ENCODE assay signal across 8 cellular contexts in genomic region chr16:2912330-2913199, GRCh38. TPM values are rescaled to one million over a fixed set of nuclear protein-coding genes. Genes with fewer than 3 reads are reported as not detected.
DNase-seq lines count a peak whose midpoint lies in the region; ATAC-seq and TF ChIP-seq lines count a peak whose summit lies in the region.

No MANE protein-coding gene starts in this region.

- H3K4me3 ChIP-seq in GM08714 (ENCODE audit: low read length), result peak overlapping the region; percentile 65
- peak overlapping the region; percentile 79 to 98 for H3K4me3 ChIP-seq in Panc1 (ENCODE audit: low read depth in 2 of 2, low read length in 2 of 2)
- peak overlapping the region; percentile 94 for H3K4me3 ChIP-seq in cardiac muscle cell
- H3K4me3 ChIP-seq in parathyroid adenoma (ENCODE audit: low read depth, low read length), result peak overlapping the region; percentile 87

- BruUV-seq in Panc1 (replicated peaks; lab: Mats Ljungman, UMichigan), result TSS peak; percentile 89

- POLR2A ChIA-PET in Panc1 (lab: Charles Lee), result no interaction called here

- intact Hi-C loops in Panc1 (cut with micrococcal nuclease; ENCODE audit: unreplicated experiment), result no loop called here

- H3K27ac Mint-ChIP-seq in activated naive CD8-positive, alpha-beta T cell treated with anti-CD3 and anti-CD28 coated beads, Interleukin-2, amount 50 U/mL, for 24 hours, result peak overlapping the region; percentile 82

- peaks cover 4% of the 10 kb centered on the region for H3K36me3 Mint-ChIP-seq in activated naive CD8-positive, alpha-beta T cell treated with anti-CD3 and anti-CD28 coated beads, Interleukin-2, amount 50 U/mL, for 24 hours (ENCODE audit: low read depth)

- no peaks in the 10 kb centered on the region for H3K9me3 ChIP-seq in Panc1 (ENCODE audit: control insufficient read depth, insufficient read depth, low read depth, low read length)
- no peaks in the 10 kb centered on the region for H3K9me3 ChIP-seq in cardiac muscle cell (ENCODE audit: low read depth)
- no peaks in the 10 kb centered on the region for H3K9me3 ChIP-seq in parathyroid adenoma (ENCODE audit: control insufficient read depth, low read length)

- H3K27ac ChIP-seq in Panc1 (ENCODE audit: low read length) (peak overlapping the region; percentile 88), cardiac muscle cell (no peak overlapping the region), parathyroid adenoma (peak overlapping the region; percentile 78)

- CTCF ChIA-PET in Panc1 (lab: Charles Lee), result interaction anchor here (1.3 kb wide), 1 partner anchor 14 kb away, joined by 5 read pairs; no protein-coding TSS in a partner anchor

- H3K4me1 Mint-ChIP-seq in activated naive CD8-positive, alpha-beta T cell treated with anti-CD3 and anti-CD28 coated beads, Interleukin-2, amount 50 U/mL, for 24 hours, result peaks cover 17% of the 10 kb centered on the region

- no peaks in the 10 kb centered on the region for H3K9me3 Mint-ChIP-seq in activated naive CD8-positive, alpha-beta T cell treated with anti-CD3 and anti-CD28 coated beads, Interleukin-2, amount 50 U/mL, for 24 hours

- no peaks in the 10 kb centered on the region for H3K27me3 Mint-ChIP-seq in activated naive CD8-positive, alpha-beta T cell treated with anti-CD3 and anti-CD28 coated beads, Interleukin-2, amount 50 U/mL, for 24 hours

- no peak for DNase-seq in Panc1 (ENCODE audit: low read depth, low spot score)
- peak; percentile 40 for DNase-seq in activated naive CD8-positive, alpha-beta T cell treated with anti-CD3 and anti-CD28 coated beads, Interleukin-2, amount 50 U/mL, for 24 hours
- DNase-seq in cardiac muscle cell (ENCODE audit: low read depth in 1 of 2, low spot score in 1 of 2), result peak; percentile 44 to 79
- no peak for DNase-seq in NOMO-1 (lab: John Stamatoyannopoulos, UW; ENCODE audit: unreplicated experiment in 2 of 2)

- H3K9ac ChIP-seq in parathyroid adenoma, result no peak overlapping the region

- peaks cover 3% of the 10 kb centered on the region for H3K79me2 ChIP-seq in parathyroid adenoma

- TF ChIP-seq CTCF in Panc1 (IDR thresholded peaks at IDR 0.05) (no peak), cardiac muscle cell (IDR thresholded peaks at IDR 0.05; ENCODE audit: low read depth, low read length) (no peak), parathyroid adenoma (IDR thresholded peaks at IDR 0.05) (no peak)

- H3K4me1 ChIP-seq in Panc1 (ENCODE audit: control insufficient read depth, insufficient read depth, low read length), result peaks cover 12% of the 10 kb centered on the region
- H3K4me1 ChIP-seq in cardiac muscle cell (ENCODE audit: low read depth), result peaks cover 8% of the 10 kb centered on the region
- peaks cover 12% of the 10 kb centered on the region for H3K4me1 ChIP-seq in parathyroid adenoma

- peak overlapping the region; percentile 86 for H3K4me3 Mint-ChIP-seq in activated naive CD8-positive, alpha-beta T cell treated with anti-CD3 and anti-CD28 coated beads, Interleukin-2, amount 50 U/mL, for 24 hours

- H3K36me3 ChIP-seq in Panc1 (ENCODE audit: control insufficient read depth, insufficient read depth, low read length), result peaks cover 2% of the 10 kb centered on the region; the same call in 1 of the 2 replicates
- peaks cover 6% of the 10 kb centered on the region for H3K36me3 ChIP-seq in cardiac muscle cell
- no peaks in the 10 kb centered on the region for H3K36me3 ChIP-seq in parathyroid adenoma (ENCODE audit: control insufficient read depth, insufficient read depth, low read length)

- peak overlapping the region; percentile 63 for H2AFZ ChIP-seq in parathyroid adenoma

- no peaks in the 10 kb centered on the region for H3K27me3 ChIP-seq in Panc1 (ENCODE audit: control insufficient read depth, insufficient read depth, low read length)
- H3K27me3 ChIP-seq in cardiac muscle cell, result no peaks in the 10 kb centered on the region
- no peaks in the 10 kb centered on the region for H3K27me3 ChIP-seq in parathyroid adenoma (ENCODE audit: control insufficient read depth, insufficient read depth, low read length)

- H3K4me2 ChIP-seq in parathyroid adenoma (ENCODE audit: low read length), result peak overlapping the region; percentile 83

- ATAC-seq in HG02759 (IDR thresholded peaks at IDR 0.05; ENCODE audit: unreplicated experiment) (peak; percentile 25), Panc1 (peak; percentile 53), GM18858 (IDR thresholded peaks at IDR 0.05; ENCODE audit: unreplicated experiment) (no peak)
- ATAC-seq in activated naive CD8-positive, alpha-beta T cell treated with anti-CD3 and anti-CD28 coated beads, Interleukin-2, amount 50 U/mL, for 24 hours, result peak; percentile 30

- in situ Hi-C loops in Panc1 (cut with HindIII; ENCODE audit: low pct_unique_long_range_greater_than_20kb, low sequenced_read_pairs), result no loop called here

RNA-seq across cellular contexts. Expression of gene FLYWCH1, which starts 0.8 kb away (rescaled TPM):
- 67.9 TPM for total RNA-seq in Panc1 (2021; ENCODE audit: unreplicated experiment)
- 76.9 TPM for polyA plus RNA-seq in Panc1 (2012; ENCODE audit: insufficient read length)
- total RNA-seq in cardiac muscle cell, result 33.2 and 58.7 TPM in 2 replicates
- 34.7 and 41.1 TPM in 2 replicates for polyA plus RNA-seq in cardiac muscle cell

RNA-seq across cellular contexts. Expression of gene FLYWCH2, which starts 29.6 kb away (rescaled TPM):
- total RNA-seq in Panc1 (2021; ENCODE audit: unreplicated experiment) (77.3 TPM), cardiac muscle cell (134 and 148 TPM in 2 replicates)
- 161 TPM for polyA plus RNA-seq in Panc1 (2012; ENCODE audit: insufficient read length)
- polyA plus RNA-seq in cardiac muscle cell, result 59.2 and 66.1 TPM in 2 replicates

RNA-seq across cellular contexts. Expression of gene KREMEN2, which starts 51.5 kb away (rescaled TPM):
- total RNA-seq in Panc1 (2021; ENCODE audit: unreplicated experiment) (10.8 TPM), cardiac muscle cell (2.6 and 3.9 TPM in 2 replicates)
- polyA plus RNA-seq in Panc1 (2012; ENCODE audit: insufficient read length), result 12.1 TPM
- 1.3 and 2.5 TPM in 2 replicates for polyA plus RNA-seq in cardiac muscle cell

RNA-seq across cellular contexts. Expression of gene PRSS22, which starts 54.6 kb away (rescaled TPM):
- total RNA-seq in Panc1 (2021; ENCODE audit: unreplicated experiment), result 23.9 TPM
- polyA plus RNA-seq in Panc1 (2012; ENCODE audit: insufficient read length), result 37.3 TPM
- not detected in 2 replicates for total RNA-seq in cardiac muscle cell
- not detected in 2 replicates for polyA plus RNA-seq in cardiac muscle cell

RNA-seq across cellular contexts. Expression of gene PAQR4, which starts 56.6 kb away (rescaled TPM):
- total RNA-seq in Panc1 (2021; ENCODE audit: unreplicated experiment) (51.8 TPM), cardiac muscle cell (3.1 and 9.9 TPM in 2 replicates)
- 52.6 TPM for polyA plus RNA-seq in Panc1 (2012; ENCODE audit: insufficient read length)
- polyA plus RNA-seq in cardiac muscle cell, result 3.9 and 11.0 TPM in 2 replicates

Comparison
In these comparisons a context has a peak if more than half of its experiments do, and no peak if none do; other contexts are left out.
1. DNase-seq: peak in activated naive CD8-positive, alpha-beta T cell treated with anti-CD3 and anti-CD28 coated beads, Interleukin-2, amount 50 U/mL, for 24 hours (single experiment) and cardiac muscle cell (2 of 2); none in Panc1 (single experiment) and NOMO-1 (0 of 2).
2. Peak in every context shown above with its lines, with median percentiles within 50 percentile points of each other: H3K4me3 ChIP-seq.